ENCODE assay signal across 10 cellular contexts in the genomic region with DNA sequence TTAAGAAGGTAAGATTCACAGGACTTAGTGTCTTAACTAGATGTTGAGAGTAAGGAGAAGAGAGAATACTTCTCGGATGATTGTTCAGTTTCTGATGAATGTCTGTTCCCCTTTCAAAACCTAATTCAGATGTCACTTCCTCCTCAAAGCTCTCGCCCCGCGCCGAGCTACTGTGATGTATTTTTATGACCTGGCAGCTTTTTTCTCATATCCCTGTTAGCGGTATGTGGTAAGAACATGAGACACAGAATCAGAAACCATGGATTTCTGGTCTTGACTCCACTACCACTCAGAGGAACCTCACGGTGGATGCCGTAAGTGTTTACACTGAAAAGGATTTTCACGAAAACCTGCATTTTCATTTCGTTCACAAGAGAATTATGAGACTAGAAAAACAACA. TPM values are rescaled to one million over a fixed set of nuclear protein-coding genes. Genes with fewer than 3 reads are reported as not detected.
A peak's percentile ranks its signal among the peaks of the same experiment; 100 is the strongest.
DNase-seq lines count a peak whose midpoint lies in the region; ATAC-seq and TF ChIP-seq lines count a peak whose summit lies in the region.
"Had no signal": no experiment of that assay in that cellular context is flagged by ENCODE, and none has a peak within 500 bp of the region (broad histone marks: within the 10 kb centered on the region; RNA-seq: fewer than 3 reads in every experiment).

No MANE protein-coding gene starts in this region.

- H3K36me3 Mint-ChIP-seq in dendritic cell treated with granulocyte-macrophage colony-stimulating factor and Interleukin-4, amounts not matched to agents 40 ng/mL and 50 ng/mL, for 4 days (ENCODE audit: low read depth): peaks cover 1% of the 10 kb centered on the region

- no peaks in the 10 kb centered on the region for H4K20me1 ChIP-seq in OCI-LY1 (ENCODE audit: insufficient read depth, low read length)

- H3K27me3 ChIP-seq in OCI-LY1 (ENCODE audit: insufficient read depth, low read length) (no peaks in the 10 kb centered on the region), thoracic aorta (replicated peaks; ENCODE audit: insufficient read depth) (no peaks in the 10 kb centered on the region), prostate gland (replicated peaks; ENCODE audit: insufficient read depth) (no peaks in the 10 kb centered on the region), colonic mucosa (no peaks in the 10 kb centered on the region)

- DNase-seq in thoracic aorta (ENCODE audit: low spot score) (peak; percentile 10), prostate gland (ENCODE audit: low spot score) (no peak), NCI-H82 (lab: John Stamatoyannopoulos, UW) (no peak), colonic mucosa (no peak)

- H3K4me3 Mint-ChIP-seq in dendritic cell treated with granulocyte-macrophage colony-stimulating factor and Interleukin-4, amounts not matched to agents 40 ng/mL and 50 ng/mL, for 4 days: no peak overlapping the region
- H3K4me3 Mint-ChIP-seq: brain, nephron had no signal

- no peaks in the 10 kb centered on the region for H3K79me2 ChIP-seq in OCI-LY1 (ENCODE audit: insufficient read depth, low read length)

- peaks cover 34% of the 10 kb centered on the region for H3K4me1 Mint-ChIP-seq in dendritic cell treated with granulocyte-macrophage colony-stimulating factor and Interleukin-4, amounts not matched to agents 40 ng/mL and 50 ng/mL, for 4 days (ENCODE audit: low read depth)
- H3K4me1 Mint-ChIP-seq: brain, nephron had no signal

- H3K9me3 Mint-ChIP-seq in dendritic cell treated with granulocyte-macrophage colony-stimulating factor and Interleukin-4, amounts not matched to agents 40 ng/mL and 50 ng/mL, for 4 days: no peaks in the 10 kb centered on the region
- H3K9me3 Mint-ChIP-seq: brain, nephron had no signal

- no peaks in the 10 kb centered on the region for H3K9me3 ChIP-seq in OCI-LY1 (ENCODE audit: low read length)
- H3K9me3 ChIP-seq in thoracic aorta: no peaks in the 10 kb centered on the region
- no peaks in the 10 kb centered on the region for H3K9me3 ChIP-seq in prostate gland
- no peaks in the 10 kb centered on the region for H3K9me3 ChIP-seq in colonic mucosa

- H3K36me3 ChIP-seq in OCI-LY1 (ENCODE audit: insufficient read depth, low read length): no peaks in the 10 kb centered on the region
- H3K36me3 ChIP-seq in thoracic aorta: no peaks in the 10 kb centered on the region
- H3K36me3 ChIP-seq in prostate gland: no peaks in the 10 kb centered on the region
- H3K36me3 ChIP-seq in colonic mucosa: no peaks in the 10 kb centered on the region

- H3K9me2 ChIP-seq in OCI-LY1 (ENCODE audit: low read depth, low read length): no peaks in the 10 kb centered on the region

- peak overlapping the region; percentile 81 for H3K4me2 ChIP-seq in OCI-LY1 (ENCODE audit: low read length)

- peak overlapping the region; percentile 51 for H3K4me3 ChIP-seq in OCI-LY1 (ENCODE audit: low read depth, low read length, poor library complexity, severe bottlenecking)
- H3K4me3 ChIP-seq in thoracic aorta: no peak overlapping the region
- H3K4me3 ChIP-seq in prostate gland: no peak overlapping the region
- H3K4me3 ChIP-seq in colonic mucosa: no peak overlapping the region

- 87% methylated on average over 10 of the region's 10 CpGs for WGBS in prostate gland

- H3K4me1 ChIP-seq in OCI-LY1 (ENCODE audit: insufficient read depth, low read length, severe bottlenecking): peaks cover 54% of the 10 kb centered on the region
- H3K4me1 ChIP-seq in thoracic aorta (ENCODE audit: control insufficient read depth in 1 of 2, low read depth in 2 of 2): no peaks in the 10 kb centered on the region
- no peaks in the 10 kb centered on the region for H3K4me1 ChIP-seq in prostate gland (replicated peaks)
- no peaks in the 10 kb centered on the region for H3K4me1 ChIP-seq in colonic mucosa

- H3K27me3 Mint-ChIP-seq in dendritic cell treated with granulocyte-macrophage colony-stimulating factor and Interleukin-4, amounts not matched to agents 40 ng/mL and 50 ng/mL, for 4 days: no peaks in the 10 kb centered on the region
- H3K27me3 Mint-ChIP-seq: brain had no signal

- peak overlapping the region; percentile 91 for H3K27ac ChIP-seq in OCI-LY1 (ENCODE audit: low read depth, low read length, poor library complexity, severe bottlenecking)
- H3K27ac ChIP-seq in thoracic aorta: no peak overlapping the region
- H3K27ac ChIP-seq in prostate gland: no peak overlapping the region
- H3K27ac ChIP-seq in colonic mucosa: no peak overlapping the region

- peaks cover 7% of the 10 kb centered on the region; the same call in 1 of the 2 replicates for H3F3A ChIP-seq in OCI-LY1 (ENCODE audit: insufficient read depth, low read length)

- H3K27ac Mint-ChIP-seq in dendritic cell treated with granulocyte-macrophage colony-stimulating factor and Interleukin-4, amounts not matched to agents 40 ng/mL and 50 ng/mL, for 4 days: peak overlapping the region; percentile 87
- H3K27ac Mint-ChIP-seq: brain, nephron had no signal

- ATAC-seq in GM18519 (IDR thresholded peaks at IDR 0.05; ENCODE audit: low FRiP score, unreplicated experiment) (peak; percentile 77), HG02759 (IDR thresholded peaks at IDR 0.05; ENCODE audit: unreplicated experiment) (peak; percentile 85), thoracic aorta (ENCODE audit: insufficient number of reproducible peaks, low FRiP score, low read depth) (no peak)

- TF ChIP-seq CTCF in OCI-LY1 (IDR thresholded peaks at IDR 0.05; ENCODE audit: low read length): no peak
- TF ChIP-seq CTCF in thoracic aorta (IDR thresholded peaks at IDR 0.05): no peak
- TF ChIP-seq CTCF in prostate gland (IDR thresholded peaks at IDR 0.05): no peak
- TF ChIP-seq CTCF in colonic mucosa (IDR thresholded peaks at IDR 0.05): no peak

- H3K9ac ChIP-seq in OCI-LY1 (ENCODE audit: low read length): peak overlapping the region; percentile 66
- no peak overlapping the region for H3K9ac ChIP-seq in colonic mucosa (ENCODE audit: low read depth in 2 of 2, low read length in 2 of 2)

- intact Hi-C loops in dendritic cell treated with granulocyte-macrophage colony-stimulating factor and Interleukin-4, amounts not matched to agents 40 ng/mL and 50 ng/mL, for 4 days (cut with micrococcal nuclease): loop anchor here (2.0 to 10.0 kb wide), 3 partner anchors 43 to 77 kb away; partner anchors contain the start of gene CCR6
- intact Hi-C loops in prostate gland (cut with DNase I): no loop called here
- intact Hi-C loops in colonic mucosa (cut with DNase I): no loop called here

- H2AFZ ChIP-seq in OCI-LY1 (ENCODE audit: low read length): peak overlapping the region; percentile 68

- no peak for TF ChIP-seq POLR2A in prostate gland (IDR thresholded peaks at IDR 0.05)

RNA-seq across cellular contexts. Expression of gene CEP43, which starts 48.4 kb away (rescaled TPM):
- total RNA-seq in thoracic aorta (1 to 10 TPM; 7.7 to 8.5 TPM), prostate gland (10 to 100 TPM; 13.3 to 25.7 TPM), colonic mucosa (10 to 100 TPM; 17.3 to 23.8 TPM)
